29 cellular contexts compared by ENCODE assay signal in the genomic region with DNA sequence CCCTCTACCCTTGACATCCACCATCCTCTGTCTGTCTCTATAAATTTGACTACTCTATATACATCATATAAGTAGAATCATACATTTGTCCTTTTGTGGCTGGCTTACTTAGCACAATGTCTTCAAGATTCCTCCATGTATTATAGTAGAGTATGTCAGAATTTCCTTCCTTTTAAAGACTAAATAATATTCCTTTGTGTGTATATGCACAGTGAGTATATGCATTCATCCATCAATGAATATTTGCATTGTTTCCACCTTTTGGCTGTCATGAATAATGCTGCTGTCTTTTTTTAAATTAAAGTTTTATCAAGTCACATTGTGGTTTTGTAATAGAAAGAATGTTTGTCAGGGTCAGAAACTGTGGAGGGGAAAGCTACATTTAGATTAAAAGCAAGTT.
"Had no signal": no experiment of that assay in that cellular context is flagged by ENCODE, and none has a peak within 500 bp of the region (broad histone marks: within the 10 kb centered on the region; RNA-seq: fewer than 3 reads in every experiment).

No MANE protein-coding gene starts in this region.

- H3K4me1 Mint-ChIP-seq: stimulated activated memory B cell treated with anti-CD40 and anti-IgM and Interleukin-4, amounts not matched to agents 10 μg/mL and 1 μg/mL and 100 μg/mL, for 72 hours; stimulated activated naive B cell treated with anti-CD40 and anti-IgM and Interleukin-4, amounts not matched to agents 10 μg/mL and 1 μg/mL and 100 μg/mL, for 72 hours; stimulated activated naive CD8-positive, alpha-beta T cell treated with anti-CD3 and anti-CD28 coated beads, Interleukin-15, amount 100 ng/mL, for 72 hours had no signal

- ATAC-seq: stimulated activated effector memory CD8-positive, alpha-beta T cell treated with anti-CD3 and anti-CD28 coated beads, Interleukin-12 subunit alpha, Interleukin-12 subunit beta, amount 100 ng/mL, for 72 hours; stimulated activated memory B cell treated with anti-CD40 and anti-IgM and Interleukin-4, amounts not matched to agents 10 μg/mL and 1 μg/mL and 100 μg/mL, for 72 hours; stimulated activated naive B cell treated with anti-CD40 and anti-IgM and Interleukin-4, amounts not matched to agents 10 μg/mL and 1 μg/mL and 100 μg/mL, for 72 hours; stimulated activated naive CD8-positive, alpha-beta T cell treated with anti-CD3 and anti-CD28 coated beads, Interleukin-15, amount 100 ng/mL, for 72 hours; stimulated activated naive CD8-positive, alpha-beta T cell treated with anti-CD3 and anti-CD28 coated beads, Interleukin-15, Interleukin-2, amounts not matched to agents 100 U/mL and 50 U/mL, for 24 hours; upper lobe of right lung had no signal

- H3K27ac Mint-ChIP-seq: stimulated activated effector memory CD8-positive, alpha-beta T cell treated with anti-CD3 and anti-CD28 coated beads, Interleukin-12 subunit alpha, Interleukin-12 subunit beta, amount 100 ng/mL, for 72 hours; stimulated activated memory B cell treated with anti-CD40 and anti-IgM and Interleukin-4, amounts not matched to agents 10 μg/mL and 1 μg/mL and 100 μg/mL, for 72 hours; stimulated activated naive B cell treated with anti-CD40 and anti-IgM and Interleukin-4, amounts not matched to agents 10 μg/mL and 1 μg/mL and 100 μg/mL, for 72 hours; stimulated activated naive CD8-positive, alpha-beta T cell treated with anti-CD3 and anti-CD28 coated beads, Interleukin-15, Interleukin-2, amounts not matched to agents 100 ng/mL and 50 ng/mL, for 24 hours; type B pancreatic cell had no signal

- H3K27me3 Mint-ChIP-seq: stimulated activated memory B cell treated with anti-CD40 and anti-IgM and Interleukin-4, amounts not matched to agents 10 μg/mL and 1 μg/mL and 100 μg/mL, for 72 hours; stimulated activated naive B cell treated with anti-CD40 and anti-IgM and Interleukin-4, amounts not matched to agents 10 μg/mL and 1 μg/mL and 100 μg/mL, for 72 hours; stimulated activated naive CD8-positive, alpha-beta T cell treated with anti-CD3 and anti-CD28 coated beads, Interleukin-15, amount 100 ng/mL, for 72 hours; type B pancreatic cell had no signal

- H3K27me3 ChIP-seq: stomach, suprapubic skin, testis, thyroid gland, tibial artery, tibial nerve, transverse colon, upper lobe of left lung, upper lobe of right lung, uterus, vagina had no signal

- H3K27ac ChIP-seq: stomach, suprapubic skin, testis, thoracic aorta, thyroid gland, tibial artery, tibial nerve, transverse colon, upper lobe of left lung, upper lobe of right lung, uterus, vagina had no signal

- H3K36me3 ChIP-seq: thoracic aorta, tibial artery, transverse colon, uterus had no signal

- H3K9me3 Mint-ChIP-seq: stimulated activated effector memory CD8-positive, alpha-beta T cell treated with anti-CD3 and anti-CD28 coated beads, Interleukin-12 subunit alpha, Interleukin-12 subunit beta, amount 100 ng/mL, for 72 hours; stimulated activated memory B cell treated with anti-CD40 and anti-IgM and Interleukin-4, amounts not matched to agents 10 μg/mL and 1 μg/mL and 100 μg/mL, for 72 hours; stimulated activated naive CD8-positive, alpha-beta T cell treated with anti-CD3 and anti-CD28 coated beads, Interleukin-15, Interleukin-2, amounts not matched to agents 100 ng/mL and 50 ng/mL, for 24 hours had no signal

- H3K4me3 Mint-ChIP-seq: stimulated activated effector memory CD8-positive, alpha-beta T cell treated with anti-CD3 and anti-CD28 coated beads, Interleukin-12 subunit alpha, Interleukin-12 subunit beta, amount 100 ng/mL, for 72 hours; stimulated activated memory B cell treated with anti-CD40 and anti-IgM and Interleukin-4, amounts not matched to agents 10 μg/mL and 1 μg/mL and 100 μg/mL, for 72 hours; stimulated activated naive B cell treated with anti-CD40 and anti-IgM and Interleukin-4, amounts not matched to agents 10 μg/mL and 1 μg/mL and 100 μg/mL, for 72 hours; stimulated activated naive CD8-positive, alpha-beta T cell treated with anti-CD3 and anti-CD28 coated beads, Interleukin-15, amount 100 ng/mL, for 72 hours; stimulated activated naive CD8-positive, alpha-beta T cell treated with anti-CD3 and anti-CD28 coated beads, Interleukin-15, Interleukin-2, amounts not matched to agents 100 ng/mL and 50 ng/mL, for 24 hours; type B pancreatic cell had no signal

- DNase-seq: stimulated activated CD4-positive, alpha-beta T cell treated with anti-CD3 and anti-CD28 coated beads, Interleukin-2, amount 100 ng/mL, for 48 hours; stimulated activated CD4-positive, alpha-beta T cell treated with anti-CD3 and anti-CD28 coated beads, Interleukin-4, amount 100 ng/mL, for 1 hour; stimulated activated CD4-positive, alpha-beta T cell treated with anti-CD3 and anti-CD28 coated beads, Interleukin-4, amount 100 ng/mL, for 24 hours; stimulated activated CD4-positive, alpha-beta T cell treated with anti-CD3 and anti-CD28 coated beads, Interleukin-4, amount 100 ng/mL, for 4 hours; stimulated activated CD8-positive, alpha-beta memory T cell treated with anti-CD3 and anti-CD28 coated beads, Interleukin-4, amount 100 ng/mL, for 48 hours; stimulated activated naive B cell treated with anti-CD40 and anti-IgM and Interleukin-4, amounts not matched to agents 10 μg/mL and 1 μg/mL and 100 μg/mL, for 72 hours; stimulated activated naive CD4-positive, alpha-beta T cell; stimulated activated naive CD4-positive, alpha-beta T cell treated with Interleukin-2 at 50 U/mL for 16 hours; stimulated activated naive CD8-positive, alpha-beta T cell treated with anti-CD3 and anti-CD28 coated beads, Interleukin-15, amount 100 ng/mL, for 72 hours; stimulated activated naive CD8-positive, alpha-beta T cell treated with anti-CD3 and anti-CD28 coated beads, Interleukin-15, Interleukin-2, amounts not matched to agents 100 U/mL and 50 U/mL, for 24 hours; stomach; substantia nigra; testis; thyroid gland; tibial artery; transverse colon; trophoblast cell; upper lobe of left lung; upper lobe of right lung; uterus had no signal

- H3K4me3 ChIP-seq: stomach, suprapubic skin, testis, thoracic aorta, thyroid gland, tibial artery, tibial nerve, transverse colon, upper lobe of left lung, upper lobe of right lung, uterus, vagina had no signal

- H3K4me1 ChIP-seq: stomach, suprapubic skin, testis, thyroid gland, tibial artery, tibial nerve, transverse colon, upper lobe of left lung, uterus, vagina had no signal

- FAIRE-seq: urothelium cell line had no signal

- H3K9me3 ChIP-seq: stomach, suprapubic skin, testis, thoracic aorta, thyroid gland, tibial artery, transverse colon, upper lobe of left lung, upper lobe of right lung, uterus, vagina had no signal
